9 cellular contexts compared by ENCODE assay signal in the genomic region with DNA sequence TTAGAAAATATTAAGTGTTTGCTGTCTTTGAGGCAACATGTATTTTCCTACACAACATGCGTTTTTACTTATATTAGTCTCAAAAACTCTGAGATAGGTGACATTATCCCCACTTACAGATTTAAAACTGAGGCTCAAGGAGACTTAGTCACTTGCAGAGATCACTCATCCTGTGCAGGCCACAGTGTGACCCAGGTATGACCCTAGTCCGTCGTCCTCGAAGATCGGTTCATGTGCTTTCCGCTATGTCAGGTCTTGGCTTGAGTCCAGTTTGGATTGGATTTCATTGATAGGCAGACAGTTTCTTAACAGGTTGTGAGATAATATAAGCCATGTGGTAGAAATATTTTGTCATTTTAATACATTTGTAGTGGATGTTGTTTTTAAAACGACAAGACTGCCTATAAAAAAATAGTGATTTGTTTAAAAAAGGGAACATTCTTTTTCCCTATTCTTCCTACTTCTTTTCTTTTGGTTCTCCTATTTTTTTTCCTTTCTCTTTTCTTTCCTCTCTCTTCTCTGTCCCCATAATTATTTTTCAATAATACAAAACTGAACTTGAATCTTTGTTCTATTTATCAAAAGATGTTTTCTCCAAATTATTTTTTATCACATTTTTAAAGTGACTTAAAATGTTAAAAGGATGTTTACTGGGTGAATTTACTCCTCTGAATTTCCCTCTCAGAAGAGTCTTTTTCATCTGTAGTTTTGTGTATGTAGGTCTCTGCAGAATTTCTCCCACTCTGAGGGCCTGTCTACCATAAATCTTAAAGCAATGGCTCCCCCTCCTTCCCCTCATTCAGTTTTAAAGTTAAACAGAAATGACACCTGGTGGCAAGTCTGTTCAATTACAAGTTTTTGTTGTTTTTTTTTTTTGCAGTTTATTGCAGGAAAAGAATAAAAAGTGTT.
DNase-seq lines count a peak whose midpoint lies in the region; ATAC-seq, FAIRE-seq and TF ChIP-seq lines count a peak whose summit lies in the region.
"Had no signal": no experiment of that assay in that cellular context is flagged by ENCODE, and none has a peak within 500 bp of the region (broad histone marks: within the 10 kb centered on the region; RNA-seq: fewer than 3 reads in every experiment).

No MANE protein-coding gene starts in this region.

- CTCF ChIA-PET in OCI-LY7 (lab: Charles Lee; ENCODE audit: unreplicated experiment) = no interaction called here

- no peaks in the 10 kb centered on the region for H3K9me3 ChIP-seq in OCI-LY7 (ENCODE audit: low read length)

- H3K27me3 Mint-ChIP-seq in memory B cell = peaks cover 2% of the 10 kb centered on the region

- DNase-seq in DMS79 treated with DMSO at 0.1 percent for 48 hours (lab: John Stamatoyannopoulos, UW) = peak; percentile 66
- peak; percentile 41 for DNase-seq in HTR-8/SVneo (ENCODE audit: insufficient read length, low spot score)
- DNase-seq in OCI-LY7 (ENCODE audit: low spot score) = peak; percentile 56
- DNase-seq in dermis microvascular lymphatic vessel endothelial cell (ENCODE audit: low read depth in 2 of 2) = peak; percentile 45 to 85
- DNase-seq in memory B cell (ENCODE audit: low spot score in 2 of 2) = peak in 1 of 2 donors; percentile 16
- no peak for DNase-seq in GF-D8 (lab: John Stamatoyannopoulos, UW)
- no peak for DNase-seq in ureter (ENCODE audit: low spot score)

- H3K27ac ChIP-seq in OCI-LY7 (ENCODE audit: low read depth, low read length, poor library complexity, severe bottlenecking) = no peak overlapping the region
- H3K27ac ChIP-seq: skin epidermis had no signal

- POLR2A ChIA-PET in OCI-LY7 (lab: Charles Lee) = interaction anchor here (0.6 to 0.7 kb wide), 2 partner anchors 81 to 675 kb away, joined by 3 read pairs; no protein-coding TSS in a partner anchor

- no peak overlapping the region for H3K4me3 ChIP-seq in OCI-LY7 (ENCODE audit: low read depth, low read length, poor library complexity, severe bottlenecking)
- H3K4me3 ChIP-seq: skin epidermis had no signal

- no TSS peak for BruUV-seq in OCI-LY7 (replicated peaks; lab: Mats Ljungman, UMichigan)

- H4K20me1 ChIP-seq in OCI-LY7 (ENCODE audit: insufficient read depth, low read length) = no peaks in the 10 kb centered on the region

- no peaks in the 10 kb centered on the region for H3K36me3 Mint-ChIP-seq in memory B cell

- H3K9me2 ChIP-seq in OCI-LY7 (ENCODE audit: insufficient read depth, low read length) = no peaks in the 10 kb centered on the region

- no peaks in the 10 kb centered on the region for H3K79me2 ChIP-seq in OCI-LY7 (ENCODE audit: insufficient read depth, low read depth, low read length)

- H3K36me3 ChIP-seq in OCI-LY7 (ENCODE audit: insufficient read depth, low read length) = no peaks in the 10 kb centered on the region

- H3K4me1 ChIP-seq in OCI-LY7 (ENCODE audit: insufficient read depth, low read length, poor library complexity, severe bottlenecking) = no peaks in the 10 kb centered on the region

- peak; percentile 90 for TF ChIP-seq CTCF in OCI-LY7 (conservative IDR thresholded peaks at IDR 0.05; ENCODE audit: low read length)

- ATAC-seq in memory B cell (ENCODE audit: low read depth) (peak; percentile 35), HG02885 (IDR thresholded peaks at IDR 0.05; ENCODE audit: poor library complexity, unreplicated experiment) (no peak)

- H2AFZ ChIP-seq in OCI-LY7 (ENCODE audit: low read length) = no peak overlapping the region

- no peak for FAIRE-seq in HTR-8/SVneo (lab: Jason Lieb, UNC)

- H3K9me3 Mint-ChIP-seq in memory B cell = no peaks in the 10 kb centered on the region

- H3K27ac Mint-ChIP-seq in memory B cell = no peak overlapping the region

- no peaks in the 10 kb centered on the region for H3K4me1 Mint-ChIP-seq in memory B cell

- intact Hi-C loops in OCI-LY7 (cut with micrococcal nuclease; ENCODE audit: unreplicated experiment) = loop anchor here (1.0 to 10.0 kb wide), 5 partner anchors 537 to 960 kb away; partner anchors contain the start of genes LRIG2 and PPM1J

- no peak overlapping the region for H3K4me2 ChIP-seq in OCI-LY7 (ENCODE audit: low read length)

- H3K4me3 Mint-ChIP-seq in memory B cell = no peak overlapping the region

Comparison
In these comparisons a context has a peak if more than half of its experiments do, and no peak if none do; other contexts are left out.
1. DNase-seq: peak in DMS79 treated with DMSO at 0.1 percent for 48 hours (single experiment), HTR-8/SVneo (single experiment), OCI-LY7 (single experiment) and dermis microvascular lymphatic vessel endothelial cell (2 of 2); none in GF-D8 (single experiment) and ureter (single experiment).